Comparison of ENCODE assay signal across 8 cellular contexts in genomic region chr19:3175761-3176714, GRCh38. TPM values are rescaled to one million over a fixed set of nuclear protein-coding genes. Genes with fewer than 3 reads are reported as not detected.
DNase-seq lines count a peak whose midpoint lies in the region; ATAC-seq and TF ChIP-seq lines count a peak whose summit lies in the region.

No MANE protein-coding gene starts in this region.

- H3K9ac ChIP-seq in mammary epithelial cell (ENCODE audit: insufficient read depth, low read length) = peak overlapping the region; percentile 84
- H3K9ac ChIP-seq in parathyroid adenoma = no peak overlapping the region

- H3K79me2 ChIP-seq in mammary epithelial cell (ENCODE audit: insufficient read depth, low read length) = no peaks in the 10 kb centered on the region
- no peaks in the 10 kb centered on the region for H3K79me2 ChIP-seq in parathyroid adenoma

- 42% methylated on average over 10 of the region's 17 CpGs for WGBS in mammary epithelial cell (ENCODE audit: low coverage, missing lambda C conversion rate)

- H3K27me3 ChIP-seq in mammary epithelial cell (ENCODE audit: insufficient read depth, low read length) (no peaks in the 10 kb centered on the region), parathyroid adenoma (ENCODE audit: control insufficient read depth, insufficient read depth, low read length) (no peaks in the 10 kb centered on the region)

- no peaks in the 10 kb centered on the region for H3K36me3 ChIP-seq in mammary epithelial cell (ENCODE audit: insufficient read depth, low read length)
- no peaks in the 10 kb centered on the region for H3K36me3 ChIP-seq in parathyroid adenoma (ENCODE audit: control insufficient read depth, insufficient read depth, low read length)

- TF ChIP-seq CTCF in mammary epithelial cell (conservative IDR thresholded peaks at IDR 0.05 in 1 of 2, IDR thresholded peaks at IDR 0.05 in 1 of 2; ENCODE audit: extremely low read depth in 1 of 2, insufficient read depth in 1 of 2, low read depth in 1 of 2, low read length in 2 of 2) (no peak), parathyroid adenoma (IDR thresholded peaks at IDR 0.05) (no peak)

- H3K4me2 ChIP-seq in mammary epithelial cell (ENCODE audit: insufficient read depth, low read depth, low read length) = peak overlapping the region; percentile 66
- H3K4me2 ChIP-seq in parathyroid adenoma (ENCODE audit: low read length) = peak overlapping the region; percentile 53

- H3K9me3 ChIP-seq in mammary epithelial cell (replicated peaks; ENCODE audit: insufficient read depth, low read length) (no peaks in the 10 kb centered on the region), parathyroid adenoma (ENCODE audit: control insufficient read depth, low read length) (no peaks in the 10 kb centered on the region)

- CTCF ChIA-PET in mammary epithelial cell (lab: Charles Lee; ENCODE audit: low non-redundant PET) = no interaction called here

- no peak overlapping the region for H2AFZ ChIP-seq in mammary epithelial cell (ENCODE audit: low read depth, low read length)
- H2AFZ ChIP-seq in parathyroid adenoma = peak overlapping the region; percentile 35

- TSS peak; percentile 88 for BruUV-seq in mammary epithelial cell (replicated peaks; lab: Mats Ljungman, UMichigan)

- intact Hi-C loops in mammary epithelial cell (cut with micrococcal nuclease) = loop anchor here (2.0 to 5.0 kb wide), 2 partner anchors 21 to 39 kb away; partner anchors contain the start of gene GNA15

- in situ Hi-C loops in mammary epithelial cell (cut with MboI; ENCODE audit: low sequenced_read_pairs in 2 of 2) = no loop called here

- H4K20me1 ChIP-seq in mammary epithelial cell (ENCODE audit: insufficient read depth, low read length) = no peaks in the 10 kb centered on the region

- DNase-seq in GM04503 (ENCODE audit: low read depth) = peak; percentile 50
- peak; percentile 15 for DNase-seq in NCI-H1436 treated with DMSO at 0.1 percent for 48 hours (lab: John Stamatoyannopoulos, UW)
- peak; percentile 96 for DNase-seq in mammary epithelial cell
- DNase-seq in putamen (ENCODE audit: low spot score) = no peak
- no peak for DNase-seq in NCI-H510A (lab: John Stamatoyannopoulos, UW)

- H3K27ac ChIP-seq in mammary epithelial cell (ENCODE audit: insufficient read depth, low read depth, low read length) (peak overlapping the region; percentile 95), parathyroid adenoma (no peak overlapping the region)

- dilution Hi-C loops in mammary epithelial cell (cut with HindIII; ENCODE audit: low sequenced_read_pairs) = loop anchor here (5.0 to 10.0 kb wide), 6 partner anchors 51 to 481 kb away; partner anchors contain the start of gene ZNF77

- H3K4me1 ChIP-seq in mammary epithelial cell (ENCODE audit: insufficient read depth, low read length) (peaks cover 41% of the 10 kb centered on the region), parathyroid adenoma (peaks cover 7% of the 10 kb centered on the region)

- no peak overlapping the region for H3K4me3 ChIP-seq in mammary epithelial cell (replicated peaks in 1 of 3; ENCODE audit: insufficient read depth in 1 of 3, low read depth in 2 of 3, low read length in 3 of 3)
- H3K4me3 ChIP-seq in parathyroid adenoma (ENCODE audit: low read depth, low read length) = peak overlapping the region; percentile 8

- no peak for ATAC-seq in GM21825 (IDR thresholded peaks at IDR 0.05; ENCODE audit: unreplicated experiment)
- no peak for ATAC-seq in HG03159 (IDR thresholded peaks at IDR 0.05; ENCODE audit: unreplicated experiment)

RNA-seq across cellular contexts. Expression of gene S1PR4, which starts 2.5 kb away (rescaled TPM):
- under 1 TPM; 0.67 to 0.94 TPM for total RNA-seq in mammary epithelial cell
- polyA plus RNA-seq in mammary epithelial cell = 0.10 TPM
- polyA minus RNA-seq in mammary epithelial cell = not detected

RNA-seq across cellular contexts. Expression of gene NCLN, which starts 9.7 kb away (rescaled TPM):
- 10 to 100 TPM; 55.5 to 95.3 TPM for total RNA-seq in mammary epithelial cell
- 91.0 TPM for polyA plus RNA-seq in mammary epithelial cell
- 106 TPM for polyA minus RNA-seq in mammary epithelial cell

RNA-seq across cellular contexts. Expression of gene GNA15, which starts 40.2 kb away (rescaled TPM):
- 100 to 1,000 TPM in 1 of 2 donors, 10 to 100 TPM in 1; 28.7 to 110 TPM for total RNA-seq in mammary epithelial cell
- polyA plus RNA-seq in mammary epithelial cell = 57.1 TPM
- 43.7 TPM for polyA minus RNA-seq in mammary epithelial cell

RNA-seq across cellular contexts. Expression of gene CELF5, which starts 48.4 kb away (rescaled TPM):
- total RNA-seq in mammary epithelial cell = under 1 TPM; 0.17 to 0.19 TPM
- 0.15 TPM for polyA plus RNA-seq in mammary epithelial cell
- not detected for polyA minus RNA-seq in mammary epithelial cell

Comparison
In these comparisons a context has a peak if more than half of its experiments do, and no peak if none do; other contexts are left out.
1. DNase-seq: peak in GM04503 (single experiment), NCI-H1436 treated with DMSO at 0.1 percent for 48 hours (single experiment) and mammary epithelial cell (single experiment); none in putamen (single experiment) and NCI-H510A (single experiment).